ENCODE assay signal across 2 cellular contexts in genomic region chr1:16696507-16697150, GRCh38. TPM values are rescaled to one million over a fixed set of nuclear protein-coding genes. Genes with fewer than 3 reads are reported as not detected.
"Had no signal": no experiment of that assay in that cellular context is flagged by ENCODE, and none has a peak within 500 bp of the region (broad histone marks: within the 10 kb centered on the region; RNA-seq: fewer than 3 reads in every experiment).

No MANE protein-coding gene starts in this region.

RNA-seq across cellular contexts. Expression of gene RNU1-3, which starts 29.9 kb away (rescaled TPM):
- polyA plus RNA-seq: esophagus, heart left ventricle had no signal

RNA-seq across cellular contexts. Expression of gene RNU1-4, which starts 43.7 kb away (rescaled TPM):
- polyA plus RNA-seq: esophagus, heart left ventricle had no signal
